ENCODE assay signal across 1 cellular context in genomic region chr7:94635687-94636086, GRCh38.
TF ChIP-seq lines count a peak whose summit lies in the region.

No MANE protein-coding gene starts in this region.

TF ChIP-seq in HepG2, 621 proteins besides CTCF, POLR2A, EP300 and RAD21 (continued from another document):
- no peak for TF ChIP-seq IKZF5 (CRISPR knock-in tag; IDR thresholded peaks at IDR 0.05)
- TF ChIP-seq ETV6 (CRISPR knock-in tag; conservative IDR thresholded peaks at IDR 0.05), result no peak
- no peak for TF ChIP-seq ZNF335 (CRISPR knock-in tag; IDR thresholded peaks at IDR 0.05)
- TF ChIP-seq ZNF570 (CRISPR knock-in tag; IDR thresholded peaks at IDR 0.05; ENCODE audit: borderline replicate concordance), result no peak
- no peak for TF ChIP-seq SMYD3 (CRISPR knock-in tag; IDR thresholded peaks at IDR 0.05)
- TF ChIP-seq KDM5A (IDR thresholded peaks at IDR 0.05; ENCODE audit: borderline replicate concordance, low read length), result no peak
- TF ChIP-seq MED1 (CRISPR knock-in tag; IDR thresholded peaks at IDR 0.05), result peak; percentile 71; the same call in 1 of the 2 replicates
- no peak for TF ChIP-seq ZMYM3 (CRISPR knock-in tag; IDR thresholded peaks at IDR 0.05)
- no peak for TF ChIP-seq ZNF230 (CRISPR knock-in tag; IDR thresholded peaks at IDR 0.05)
- no peak for TF ChIP-seq SP5 (CRISPR knock-in tag; IDR thresholded peaks at IDR 0.05; ENCODE audit: borderline replicate concordance, low read depth)
- no peak for TF ChIP-seq FOXK1 (CRISPR knock-in tag; IDR thresholded peaks at IDR 0.05; ENCODE audit: borderline replicate concordance, low read depth)
- no peak for TF ChIP-seq ZNF605 (CRISPR knock-in tag; IDR thresholded peaks at IDR 0.05)
- TF ChIP-seq HMGXB3 (CRISPR knock-in tag; IDR thresholded peaks at IDR 0.05; ENCODE audit: borderline replicate concordance), result no peak
- no peak for TF ChIP-seq ZNF138 (CRISPR knock-in tag; IDR thresholded peaks at IDR 0.05; ENCODE audit: low read depth)
- peak; percentile 65 for TF ChIP-seq ARID5B (CRISPR knock-in tag; IDR thresholded peaks at IDR 0.05)
- no peak for TF ChIP-seq TMF1 (CRISPR knock-in tag; IDR thresholded peaks at IDR 0.05; ENCODE audit: low read depth)
- TF ChIP-seq NFYB (CRISPR knock-in tag; IDR thresholded peaks at IDR 0.05), result no peak
- TF ChIP-seq SKI (IDR thresholded peaks at IDR 0.05; ENCODE audit: partially characterized antibody), result no peak
- no peak for TF ChIP-seq FOXP1 (IDR thresholded peaks at IDR 0.05)
- TF ChIP-seq FOXP1 (CRISPR knock-in tag; IDR thresholded peaks at IDR 0.05), result peak; percentile 55; the same call in 1 of the 2 replicates
- TF ChIP-seq RARA (CRISPR knock-in tag; IDR thresholded peaks at IDR 0.05), result peak; percentile 84
- TF ChIP-seq GATAD2A (CRISPR knock-in tag; IDR thresholded peaks at IDR 0.05), result 0 out of 2 replicates have a peak, but pooled peaks have one; percentile 18
- no peak for TF ChIP-seq GTF2F1 (IDR thresholded peaks at IDR 0.05; ENCODE audit: low read length)
- TF ChIP-seq ZSCAN31 (CRISPR knock-in tag; IDR thresholded peaks at IDR 0.05; ENCODE audit: low read depth), result no peak
- TF ChIP-seq NFIB (CRISPR knock-in tag; IDR thresholded peaks at IDR 0.05; ENCODE audit: borderline replicate concordance), result no peak
- TF ChIP-seq TGIF2 (CRISPR knock-in tag; IDR thresholded peaks at IDR 0.05), result no peak
- peak; percentile 27; the same call in 1 of the 2 replicates for TF ChIP-seq NCOA2 (CRISPR knock-in tag; IDR thresholded peaks at IDR 0.05)
- TF ChIP-seq MIER3 (CRISPR knock-in tag; IDR thresholded peaks at IDR 0.05; ENCODE audit: borderline replicate concordance), result no peak
- no peak for TF ChIP-seq ZNF292 (CRISPR knock-in tag; IDR thresholded peaks at IDR 0.05; ENCODE audit: borderline replicate concordance, low read depth)
- peak; percentile 72; the same call in 1 of the 2 replicates for TF ChIP-seq SOX5 (CRISPR knock-in tag; IDR thresholded peaks at IDR 0.05; ENCODE audit: borderline replicate concordance)
- TF ChIP-seq ZNF777 (CRISPR knock-in tag; IDR thresholded peaks at IDR 0.05), result no peak
- peak; percentile 42; the same call in 1 of the 2 replicates for TF ChIP-seq NFIC (IDR thresholded peaks at IDR 0.05; ENCODE audit: low read length)
- no peak for TF ChIP-seq NFRKB (IDR thresholded peaks at IDR 0.05)
- peak; percentile 50; the same call in 1 of the 2 replicates for TF ChIP-seq RXRB (CRISPR knock-in tag; IDR thresholded peaks at IDR 0.05; ENCODE audit: borderline replicate concordance)
- TF ChIP-seq STAT5B (CRISPR knock-in tag; IDR thresholded peaks at IDR 0.05), result no peak
- TF ChIP-seq TCF7 (IDR thresholded peaks at IDR 0.05; ENCODE audit: low read depth), result peak; percentile 58; the same call in 1 of the 2 replicates
- TF ChIP-seq FLYWCH1 (CRISPR knock-in tag; IDR thresholded peaks at IDR 0.05), result no peak
- TF ChIP-seq SOX13 (IDR thresholded peaks at IDR 0.05), result no peak
- peak in 1 of 2 experiments; percentile 81; a peak in 2 of 4 replicates for TF ChIP-seq SOX13 (CRISPR knock-in tag; conservative IDR thresholded peaks at IDR 0.05 in 1 of 2, IDR thresholded peaks at IDR 0.05 in 1 of 2)
